In genomic region chr6:159899994-159900745, GRCh38 we compare ENCODE assay signal across 2 cellular contexts.
TF ChIP-seq lines count a peak whose summit lies in the region.

No MANE protein-coding gene starts in this region.

TF ChIP-seq in IMR-90, 13 proteins besides CTCF, POLR2A, EP300 and RAD21:
- TF ChIP-seq CEBPB (IDR thresholded peaks at IDR 0.05; ENCODE audit: low read depth, low read length) (peak; percentile 91), RCOR1 (IDR thresholded peaks at IDR 0.05; ENCODE audit: insufficient replicate concordance, low read length) (no peak), BHLHE40 (IDR thresholded peaks at IDR 0.05; ENCODE audit: low read depth, low read length) (0 out of 2 replicates have a peak, but pooled peaks have one; percentile 16)
TF ChIP-seq in IMR-90: peak in this region for 2.

TF ChIP-seq in K562, 482 proteins besides CTCF, POLR2A, EP300 and RAD21:
- TF ChIP-seq CBX8 (IDR thresholded peaks at IDR 0.05; ENCODE audit: borderline replicate concordance, extremely low read depth, low read depth, low read length, poor library complexity, severe bottlenecking) = peak; percentile 29
- TF ChIP-seq STAT5A (IDR thresholded peaks at IDR 0.05; ENCODE audit: borderline replicate concordance, low read length) = no peak
